ENCODE assay signal across 26 cellular contexts in genomic region chr4:76513517-76513916, GRCh38.
"Had no signal": no experiment of that assay in that cellular context is flagged by ENCODE, and none has a peak within 500 bp of the region (broad histone marks: within the 10 kb centered on the region; RNA-seq: fewer than 3 reads in every experiment).

No MANE protein-coding gene starts in this region.

- H3K27me3 Mint-ChIP-seq: activated B cell treated with CpG ODN at 0.5 μM for 24 hours; activated naive CD8-positive, alpha-beta T cell treated with anti-CD3 and anti-CD28 coated beads for 36 hours had no signal

- H3K4me1 Mint-ChIP-seq: activated B cell treated with CpG ODN at 0.5 μM for 24 hours; activated CD4-positive, alpha-beta T cell treated with anti-CD3 and anti-CD28 coated beads, Interleukin-2, amount 10 ng/mL, durations not matched to agents 7 days and 5 days; activated naive CD4-positive, alpha-beta T cell treated with anti-CD3 and anti-CD28 coated beads, Interleukin-2, amount 10 ng/mL, durations not matched to agents 7 days and 5 days had no signal

- H3K4me3 ChIP-seq: MG63 had no signal

- DNase-seq: activated B cell treated with CpG ODN at 0.5 μM for 24 hours; activated CD4-positive, alpha-beta memory T cell treated with anti-CD3 and anti-CD28 coated beads for 36 hours; activated CD4-positive, alpha-beta T cell treated with anti-CD3 and anti-CD28 coated beads for 1 hour; activated CD4-positive, alpha-beta T cell treated with anti-CD3 and anti-CD28 coated beads, Interleukin-2, amount 10 ng/mL, durations not matched to agents 7 days and 5 days; activated gamma-delta T cell treated with Interleukin-2 at 50 U/mL for 16 hours; activated naive CD4-positive, alpha-beta T cell treated with anti-CD3 and anti-CD28 coated beads, Interleukin-2, amount 10 ng/mL, durations not matched to agents 7 days and 5 days; activated naive CD8-positive, alpha-beta T cell treated with anti-CD3 and anti-CD28 coated beads for 36 hours; activated T-cell treated with anti-CD3 and anti-CD28 coated beads for 4 hours; activated T-cell treated with anti-CD3 and anti-CD28 coated beads, Interleukin-2, amount 50 U/mL, for 48 hours; caudate nucleus; KG1; MG63; MV-4-11; NCI-H1092 treated with DMSO at 0.1 percent for 48 hours; NCI-H1436; NCI-H1694 treated with DMSO at 0.1 percent for 48 hours; NCI-H2029 treated with DMSO at 0.1 percent for 48 hours; NCI-H345; NCI-H510A; NCI-H526 treated with DMSO at 0.1 percent for 48 hours; NCI-H82; RPMI8226 had no signal

- H3K9me3 ChIP-seq: MG63 had no signal

- H3K27ac Mint-ChIP-seq: activated B cell treated with CpG ODN at 0.5 μM for 24 hours; activated CD4-positive, alpha-beta memory T cell treated with anti-CD3 and anti-CD28 coated beads for 36 hours; activated CD4-positive, alpha-beta T cell treated with anti-CD3 and anti-CD28 coated beads, Interleukin-2, amount 10 ng/mL, durations not matched to agents 7 days and 5 days; activated naive CD4-positive, alpha-beta T cell treated with anti-CD3 and anti-CD28 coated beads, Interleukin-2, amount 10 ng/mL, durations not matched to agents 7 days and 5 days; activated naive CD8-positive, alpha-beta T cell treated with anti-CD3 and anti-CD28 coated beads for 36 hours; activated T-helper 2 cell treated with anti-CD3 and anti-CD28 coated beads, Interferon-gamma antibody, Interleukin-2, Interleukin-4, amounts not matched to agents 10 μg/mL and 5 μg/mL and 100 μg/mL, durations not matched to agents 14 hours and 24 hours and 36 hours; T-helper 1 cell treated with Interleukin-12 subunit alpha and Interleukin-12 subunit beta and Interleukin-4 antibody, amounts not matched to agents 30 μg/mL and 1 μg/mL, for 36 hours had no signal

- H3K36me3 Mint-ChIP-seq: activated CD4-positive, alpha-beta memory T cell treated with anti-CD3 and anti-CD28 coated beads for 36 hours; activated naive CD4-positive, alpha-beta T cell treated with anti-CD3 and anti-CD28 coated beads, Interleukin-2, amount 10 ng/mL, durations not matched to agents 7 days and 5 days; activated naive CD8-positive, alpha-beta T cell treated with anti-CD3 and anti-CD28 coated beads for 36 hours had no signal

- H3K4me3 Mint-ChIP-seq: activated B cell treated with CpG ODN at 0.5 μM for 24 hours; activated CD4-positive, alpha-beta memory T cell treated with anti-CD3 and anti-CD28 coated beads for 36 hours; activated CD4-positive, alpha-beta T cell treated with anti-CD3 and anti-CD28 coated beads, Interleukin-2, amount 10 ng/mL, durations not matched to agents 7 days and 5 days; activated naive CD4-positive, alpha-beta T cell treated with anti-CD3 and anti-CD28 coated beads, Interleukin-2, amount 10 ng/mL, durations not matched to agents 7 days and 5 days; activated naive CD8-positive, alpha-beta T cell treated with anti-CD3 and anti-CD28 coated beads for 36 hours; T-helper 1 cell treated with Interleukin-12 subunit alpha and Interleukin-12 subunit beta and Interleukin-4 antibody, amounts not matched to agents 30 μg/mL and 1 μg/mL, for 36 hours had no signal

- H3K36me3 ChIP-seq: MG63 had no signal

- H3K27me3 ChIP-seq: MG63 had no signal

- H3K9me3 Mint-ChIP-seq: activated B cell treated with CpG ODN at 0.5 μM for 24 hours; activated CD4-positive, alpha-beta T cell treated with anti-CD3 and anti-CD28 coated beads, Interleukin-2, amount 10 ng/mL, durations not matched to agents 7 days and 5 days; activated naive CD4-positive, alpha-beta T cell treated with anti-CD3 and anti-CD28 coated beads, Interleukin-2, amount 10 ng/mL, durations not matched to agents 7 days and 5 days; activated naive CD8-positive, alpha-beta T cell treated with anti-CD3 and anti-CD28 coated beads for 36 hours; T-helper 1 cell treated with Interleukin-12 subunit alpha and Interleukin-12 subunit beta and Interleukin-4 antibody, amounts not matched to agents 30 μg/mL and 1 μg/mL, for 36 hours had no signal

- ATAC-seq: Panc1, Right ventricle myocardium inferior had no signal
